ENCODE assay signal across 9 cellular contexts in genomic region chr1:53754484-53755312, GRCh38. TPM values are rescaled to one million over a fixed set of nuclear protein-coding genes. Genes with fewer than 3 reads are reported as not detected.
DNase-seq lines count a peak whose midpoint lies in the region; ATAC-seq, FAIRE-seq and TF ChIP-seq lines count a peak whose summit lies in the region.
"Had no signal": no experiment of that assay in that cellular context is flagged by ENCODE, and none has a peak within 500 bp of the region (broad histone marks: within the 10 kb centered on the region; RNA-seq: fewer than 3 reads in every experiment).

No MANE protein-coding gene starts in this region.

- peak; percentile 71 for TF ChIP-seq CTCF in cardiac fibroblast (IDR thresholded peaks at IDR 0.05; ENCODE audit: low read depth, low read length)
- peak; percentile 79 for TF ChIP-seq CTCF in HepG2 (CRISPR knock-in tag; IDR thresholded peaks at IDR 0.05)
- TF ChIP-seq CTCF in vagina (IDR thresholded peaks at IDR 0.05), result peak; percentile 45 to 78 (median 76)

- H3K4me2 ChIP-seq in HepG2 (ENCODE audit: low read depth, low read length), result no peak overlapping the region

- no peaks in the 10 kb centered on the region for H3K4me1 ChIP-seq in HepG2 (ENCODE audit: insufficient read depth, low read length)
- H3K4me1 ChIP-seq in vagina, result no peaks in the 10 kb centered on the region

- TF ChIP-seq POLR2A in HepG2 (IDR thresholded peaks at IDR 0.05; ENCODE audit: insufficient read depth in 1 of 2, low read depth in 2 of 2, low read length in 2 of 2), result no peak
- no peak for TF ChIP-seq POLR2A in vagina (IDR thresholded peaks at IDR 0.05)

- peak; percentile 58 for DNase-seq in D341Med (ENCODE audit: low spot score)
- peak; percentile 71 for DNase-seq in HCEC 1CT
- DNase-seq in NCI-H82 treated with DMSO at 0.1 percent for 48 hours (lab: John Stamatoyannopoulos, UW; ENCODE audit: unreplicated experiment), result peak; percentile 15
- peak; percentile 79 to 85 for DNase-seq in cardiac fibroblast (ENCODE audit: low read depth in 2 of 2)
- peak; percentile 55 for DNase-seq in HepG2 (ENCODE audit: low spot score)
- no peak for DNase-seq in vagina (ENCODE audit: extremely low spot score in 2 of 2)
- no peak for DNase-seq in HuH-7.5 (ENCODE audit: low spot score)
- DNase-seq in NCI-H187 treated with DMSO at 0.1 percent for 48 hours (lab: John Stamatoyannopoulos, UW), result no peak

- FAIRE-seq in HepG2 (lab: Jason Lieb, UNC), result peak; percentile 92

- 43% methylated on average over 6 of the region's 6 CpGs for WGBS in HepG2 (ENCODE audit: low lambda C conversion rate)

- H4K20me1 ChIP-seq in HepG2 (ENCODE audit: insufficient read depth, low read length), result no peaks in the 10 kb centered on the region

- in situ Hi-C loops in HepG2 (cut with HindIII; ENCODE audit: extremely low pct_ligation_motif_present, low pct_unique_long_range_greater_than_20kb), result no loop called here

- POLR2A ChIA-PET in HepG2 (lab: Yijun Ruan, JAX), result no interaction called here

- H3K4me3 ChIP-seq in cardiac fibroblast (replicated peaks in 1 of 2; ENCODE audit: low read depth in 2 of 2, low read length in 2 of 2), result no peak overlapping the region
- no peak overlapping the region for H3K4me3 ChIP-seq in HepG2 (replicated peaks in 1 of 3; ENCODE audit: insufficient read depth in 1 of 3, low read depth in 2 of 3, low read length in 3 of 3)
- H3K4me3 ChIP-seq in vagina, result no peak overlapping the region

- no peaks in the 10 kb centered on the region for H3K9me3 ChIP-seq in HepG2 (ENCODE audit: low read length)
- no peaks in the 10 kb centered on the region for H3K9me3 ChIP-seq in vagina

- H3K27me3 ChIP-seq in HepG2 (ENCODE audit: control insufficient read depth in 1 of 2, insufficient read depth in 2 of 2, low read length in 2 of 2) (no peaks in the 10 kb centered on the region), vagina (no peaks in the 10 kb centered on the region)

- TF ChIP-seq EP300 in HepG2 (IDR thresholded peaks at IDR 0.05; ENCODE audit: low read depth in 2 of 2, low read length in 2 of 2) (no peak), HepG2 (CRISPR knock-in tag; IDR thresholded peaks at IDR 0.05; ENCODE audit: borderline replicate concordance) (no peak)

- no peaks in the 10 kb centered on the region for H3K79me2 ChIP-seq in HepG2 (ENCODE audit: insufficient read depth, low read length)

- H3K36me3 ChIP-seq in HepG2 (replicated peaks in 1 of 2; ENCODE audit: control insufficient read depth in 1 of 2, insufficient read depth in 2 of 2, low read length in 2 of 2) (no peaks in the 10 kb centered on the region), vagina (no peaks in the 10 kb centered on the region)

- intact Hi-C loops in HepG2 (cut with micrococcal nuclease; ENCODE audit: unreplicated experiment) (loop anchor here (1.0 kb wide), 1 partner anchor 39 kb away; no protein-coding TSS in a partner anchor), vagina (cut with DNase I) (loop anchor here (5.0 kb wide), 1 partner anchor 272 kb away; no protein-coding TSS in a partner anchor)

- H3K27ac ChIP-seq in HepG2 (ENCODE audit: extremely low read length, insufficient read depth, low read length) (no peak overlapping the region), vagina (no peak overlapping the region)

- no TSS peak for BruUV-seq in HepG2 (replicated peaks; lab: Mats Ljungman, UMichigan)

- CTCF ChIA-PET in HepG2 (lab: Yijun Ruan, JAX; ENCODE audit: low intra/inter-chr PET ratio, low total read pairs), result interaction anchor here (1.9 to 2.9 kb wide), 2 partner anchors 39 to 269 kb away, joined by 13 to 24 read pairs; no protein-coding TSS in a partner anchor

- no peak overlapping the region for H2AFZ ChIP-seq in HepG2 (ENCODE audit: low read length)

- H3K9ac ChIP-seq in HepG2 (ENCODE audit: insufficient read depth, low read depth, low read length), result no peak overlapping the region

- peak; percentile 79 for ATAC-seq in HepG2
- ATAC-seq: naive thymus-derived CD8-positive, alpha-beta T cell had no signal

- TF ChIP-seq RAD21 in HepG2 (CRISPR knock-in tag; IDR thresholded peaks at IDR 0.05), result peak; percentile 54; the same call in 1 of the 2 replicates

TF ChIP-seq in HepG2, 621 proteins besides CTCF, POLR2A, EP300 and RAD21:
- TF ChIP-seq STAG1 (CRISPR knock-in tag; IDR thresholded peaks at IDR 0.05) (peak; percentile 76), PCBP1 (IDR thresholded peaks at IDR 0.05; ENCODE audit: borderline replicate concordance, low read depth, low read length) (no peak), ADNP (CRISPR knock-in tag; IDR thresholded peaks at IDR 0.05) (no peak), CEBPG (CRISPR knock-in tag; IDR thresholded peaks at IDR 0.05) (peak; percentile 54), ZNF776 (CRISPR knock-in tag; IDR thresholded peaks at IDR 0.05) (no peak), HNF1B (CRISPR knock-in tag; IDR thresholded peaks at IDR 0.05) (no peak), CEBPB (IDR thresholded peaks at IDR 0.05; ENCODE audit: borderline replicate concordance, low read depth, low read length) (peak; percentile 79), NFYB (CRISPR knock-in tag; IDR thresholded peaks at IDR 0.05) (no peak), ZNF761 (CRISPR knock-in tag; conservative IDR thresholded peaks at IDR 0.05) (no peak), SMC3 (IDR thresholded peaks at IDR 0.05; ENCODE audit: low read length) (peak; percentile 66), CHD4 (IDR thresholded peaks at IDR 0.05; ENCODE audit: borderline replicate concordance, low read length) (peak; percentile 78; the same call in 1 of the 2 replicates), FOXA1 (IDR thresholded peaks at IDR 0.05) (no peak), FOXA1 (CRISPR knock-in tag; IDR thresholded peaks at IDR 0.05) (no peak), ATAD3A (CRISPR knock-in tag; IDR thresholded peaks at IDR 0.05) (no peak), HES4 (CRISPR knock-in tag; IDR thresholded peaks at IDR 0.05; ENCODE audit: borderline replicate concordance) (no peak), ZNF644 (CRISPR knock-in tag; IDR thresholded peaks at IDR 0.05; ENCODE audit: low read depth) (peak; percentile 88), MBNL3 (CRISPR knock-in tag; conservative IDR thresholded peaks at IDR 0.05) (no peak)

RNA-seq across cellular contexts. Expression of gene GLIS1, which starts 15.7 kb away (rescaled TPM):
- total RNA-seq in HepG2 (2016; rRNA removed; fragmentation: Illumina TruSeq; extraction: Trizol) (not detected in 2 replicates), vagina (1.2 TPM)
- total RNA-seq in HepG2 (2016; cell fraction: cytosol; rRNA removed; fragmentation: Illumina TruSeq; extraction: Trizol; ENCODE audit: low read depth), result not detected in 2 replicates
- total RNA-seq in HepG2 (2016; cell fraction: insoluble cytoplasmic fraction; rRNA removed; fragmentation: Illumina TruSeq; extraction: Trizol), result not detected in 2 replicates
- total RNA-seq in HepG2 (2016; cell fraction: membrane; rRNA removed; fragmentation: Illumina TruSeq; extraction: Trizol), result not detected in 2 replicates
- not detected in 2 replicates for total RNA-seq in HepG2 (2016; cell fraction: nucleus; rRNA removed; fragmentation: Illumina TruSeq; extraction: Trizol)
- 0.03 TPM in 1 of 2 replicates, not detected in the other for polyA plus RNA-seq in HepG2 (2011; rRNA removed)
- polyA plus RNA-seq in HepG2 (2011; cell fraction: cytosol; rRNA removed), result not detected in 2 replicates
- 0.10 TPM in 1 of 2 replicates, not detected in the other for polyA plus RNA-seq in HepG2 (2011; cell fraction: nucleus; rRNA removed)
- 0.04 TPM in 1 of 2 replicates, not detected in the other for polyA plus RNA-seq in HepG2 (2012)
- polyA plus RNA-seq in HepG2 (2016; cell fraction: cytosol; fragmentation: Illumina TruSeq; extraction: Trizol; ENCODE audit: low read depth), result not detected in 2 replicates
- polyA plus RNA-seq in HepG2 (2016; cell fraction: insoluble cytoplasmic fraction; fragmentation: Illumina TruSeq; extraction: Trizol; ENCODE audit: low read depth), result not detected in 2 replicates
- not detected in 2 replicates for polyA plus RNA-seq in HepG2 (2016; cell fraction: membrane; fragmentation: Illumina TruSeq; extraction: Trizol; ENCODE audit: low read depth)
- not detected in 2 replicates for polyA plus RNA-seq in HepG2 (2016; cell fraction: nucleus; fragmentation: Illumina TruSeq; extraction: Trizol; ENCODE audit: insufficient read depth, low read depth)
- not detected in 2 replicates for polyA minus RNA-seq in HepG2 (2011; rRNA and poly(A)+ RNA removed; ENCODE audit: low replicate concordance)
- not detected in 2 replicates for polyA minus RNA-seq in HepG2 (2011; cell fraction: cytosol; rRNA and poly(A)+ RNA removed)
- polyA minus RNA-seq in HepG2 (2011; cell fraction: nucleus; rRNA and poly(A)+ RNA removed), result not detected in 2 replicates
- total RNA-seq: naive thymus-derived CD8-positive, alpha-beta T cell had no signal
- polyA plus RNA-seq: naive thymus-derived CD8-positive, alpha-beta T cell had no signal

Comparison
In these comparisons a context has a peak if more than half of its experiments do, and no peak if none do; other contexts are left out.
1. DNase-seq: peak in D341Med (single experiment), HCEC 1CT (single experiment), NCI-H82 treated with DMSO at 0.1 percent for 48 hours (single experiment), cardiac fibroblast (2 of 2) and HepG2 (single experiment); none in vagina (0 of 2), HuH-7.5 (single experiment) and NCI-H187 treated with DMSO at 0.1 percent for 48 hours (single experiment).
2. Peak in every context shown above with its lines, with median percentiles within 50 percentile points of each other: CTCF ChIP-seq.